Comparison of ENCODE assay signal across 24 cellular contexts in genomic region chr19:33693678-33694077, GRCh38.
"Had no signal": no experiment of that assay in that cellular context is flagged by ENCODE, and none has a peak within 500 bp of the region (broad histone marks: within the 10 kb centered on the region; RNA-seq: fewer than 3 reads in every experiment).

No MANE protein-coding gene starts in this region.

- ATAC-seq: HepG2 had no signal

- DNase-seq: IMR-90, Karpas-422, KG1, MG63, NCI-H1092, NCI-H1105 treated with DMSO at 0.1 percent for 48 hours, NCI-H1417 treated with DMSO at 0.1 percent for 48 hours, NCI-H146, NCI-H1694 treated with DMSO at 0.1 percent for 48 hours, NCI-H1930, NCI-H2081, NCI-H2107, NCI-H226, NCI-H446, NCI-H510A, NCI-H524 treated with DMSO at 0.1 percent for 48 hours, NCI-H69, NCI-H774, Right ventricle myocardium superior, RPMI8226, SIG-M5 had no signal

- H3K36me3 ChIP-seq: MG63, SJSA1 had no signal

- H3K27ac ChIP-seq: SJSA1 had no signal

- H3K27me3 ChIP-seq: MG63 had no signal

- H3K4me1 ChIP-seq: SJSA1 had no signal

- H3K9me3 ChIP-seq: MG63, SJSA1 had no signal

- FAIRE-seq: HepG2, RCC 7860 had no signal

- H3K4me3 ChIP-seq: MG63, SJSA1 had no signal
